In the genomic region with DNA sequence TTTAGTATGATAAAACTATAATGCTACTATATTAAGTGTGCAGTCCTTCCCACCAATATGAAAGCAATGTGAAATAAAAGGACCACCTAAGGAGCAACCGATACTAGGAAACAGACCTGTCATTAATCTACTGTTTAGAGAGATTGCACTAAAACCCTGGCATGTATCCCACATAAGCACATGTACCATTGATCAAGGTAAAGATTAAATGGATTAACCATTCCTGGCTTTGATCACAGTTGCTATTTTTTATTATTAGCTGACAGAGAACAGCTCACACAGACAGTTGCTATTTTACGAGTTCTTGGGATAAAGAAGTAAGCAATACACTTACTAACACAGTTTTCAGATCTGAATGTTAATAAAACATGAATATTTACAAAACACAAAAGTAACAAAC, we compare ENCODE assay signal across 34 cellular contexts.
"Had no signal": no experiment of that assay in that cellular context is flagged by ENCODE, and none has a peak within 500 bp of the region (broad histone marks: within the 10 kb centered on the region; RNA-seq: fewer than 3 reads in every experiment).

No MANE protein-coding gene starts in this region.

- H3K4me3 ChIP-seq: ascending aorta, cardiac muscle cell, PC-9 had no signal

- H3K4me3 Mint-ChIP-seq: activated CD4-positive, alpha-beta memory T cell treated with anti-CD3 and anti-CD28 coated beads, Interleukin-2, amount 10 ng/mL, durations not matched to agents 7 days and 5 days; activated CD8-positive, alpha-beta memory T cell treated with anti-CD3 and anti-CD28 coated beads, Interleukin-2, amount 10 ng/mL, durations not matched to agents 7 days and 5 days; activated naive CD4-positive, alpha-beta T cell treated with anti-CD3 and anti-CD28 coated beads, Interleukin-2, amount 50 U/mL, for 24 hours; activated naive CD8-positive, alpha-beta T cell treated with anti-CD3 and anti-CD28 coated beads, Interleukin-2, amount 10 ng/mL, durations not matched to agents 7 days and 5 days; activated T-cell treated with anti-CD3 and anti-CD28 coated beads, Interleukin-2, amount 50 U/mL, for 72 hours; central memory CD8-positive, alpha-beta T cell had no signal

- H3K9me3 Mint-ChIP-seq: activated CD4-positive, alpha-beta memory T cell treated with anti-CD3 and anti-CD28 coated beads, Interleukin-2, amount 10 ng/mL, durations not matched to agents 7 days and 5 days; activated naive CD4-positive, alpha-beta T cell treated with anti-CD3 and anti-CD28 coated beads, Interleukin-2, amount 50 U/mL, for 24 hours; activated naive CD8-positive, alpha-beta T cell treated with anti-CD3 and anti-CD28 coated beads, Interleukin-2, amount 10 ng/mL, durations not matched to agents 7 days and 5 days; activated T-cell treated with anti-CD3 and anti-CD28 coated beads, Interleukin-2, amount 50 U/mL, for 72 hours; activated T-helper 2 cell treated with anti-CD3 and anti-CD28 coated beads, Interferon-gamma antibody, Interleukin-2, Interleukin-4, amounts not matched to agents 10 μg/mL and 5 μg/mL and 100 μg/mL, durations not matched to agents 14 hours and 24 hours and 36 hours; central memory CD8-positive, alpha-beta T cell had no signal

- ATAC-seq: activated CD8-positive, alpha-beta memory T cell treated with anti-CD3 and anti-CD28 coated beads, Interleukin-2, amount 10 ng/mL, durations not matched to agents 7 days and 5 days; activated T-cell treated with anti-CD3 and anti-CD28 coated beads, Interleukin-2, amount 50 U/mL, for 72 hours; Right ventricle myocardium inferior had no signal

- H3K27me3 ChIP-seq: ascending aorta, cardiac muscle cell had no signal

- H3K9me3 ChIP-seq: ascending aorta had no signal

- H3K36me3 ChIP-seq: WERI-Rb-1 had no signal

- H3K4me1 ChIP-seq: ascending aorta had no signal

- H3K27ac Mint-ChIP-seq: activated CD4-positive, alpha-beta memory T cell treated with anti-CD3 and anti-CD28 coated beads, Interleukin-2, amount 10 ng/mL, durations not matched to agents 7 days and 5 days; activated CD8-positive, alpha-beta memory T cell treated with anti-CD3 and anti-CD28 coated beads, Interleukin-2, amount 10 ng/mL, durations not matched to agents 7 days and 5 days; activated naive CD4-positive, alpha-beta T cell treated with anti-CD3 and anti-CD28 coated beads, Interleukin-2, amount 50 U/mL, for 24 hours; activated naive CD8-positive, alpha-beta T cell treated with anti-CD3 and anti-CD28 coated beads, Interleukin-2, amount 10 ng/mL, durations not matched to agents 7 days and 5 days; activated T-cell treated with anti-CD3 and anti-CD28 coated beads, Interleukin-2, amount 50 U/mL, for 72 hours; activated T-helper 2 cell treated with anti-CD3 and anti-CD28 coated beads, Interferon-gamma antibody, Interleukin-2, Interleukin-4, amounts not matched to agents 10 μg/mL and 5 μg/mL and 100 μg/mL, durations not matched to agents 14 hours and 24 hours and 36 hours had no signal

- DNase-seq: activated CD4-positive, alpha-beta memory T cell treated with anti-CD3 and anti-CD28 coated beads, Interleukin-2, amount 10 ng/mL, durations not matched to agents 7 days and 5 days; activated CD4-positive, alpha-beta T cell treated with anti-CD3 and anti-CD28 coated beads for 1 hour; activated CD4-positive, alpha-beta T cell treated with anti-CD3 and anti-CD28 coated beads for 48 hours; activated CD4-positive, CD25-positive, alpha-beta regulatory T cell; activated CD8-positive, alpha-beta memory T cell treated with anti-CD3 and anti-CD28 coated beads for 24 hours; activated CD8-positive, alpha-beta memory T cell treated with anti-CD3 and anti-CD28 coated beads, Interleukin-2, amount 10 ng/mL, durations not matched to agents 7 days and 5 days; activated CD8-positive, alpha-beta memory T cell treated with anti-CD3 and anti-CD28 coated beads, Interleukin-2, amount 50 U/mL, for 48 hours; activated gamma-delta T cell; activated naive CD4-positive, alpha-beta T cell treated with Interleukin-2 at 50 U/mL for 16 hours; activated naive CD8-positive, alpha-beta T cell treated with anti-CD3 and anti-CD28 coated beads, Interleukin-2, amount 10 ng/mL, durations not matched to agents 7 days and 5 days; activated T-cell treated with anti-CD3 and anti-CD28 coated beads, Interleukin-2, amount 50 U/mL, for 72 hours; amygdala; NCI-H1092 treated with DMSO at 0.1 percent for 48 hours; NCI-H1417; NCI-H146; NCI-H187; NCI-H2029 treated with DMSO at 0.1 percent for 48 hours; NCI-H2107; NCI-H2171; NCI-H510A; NCI-H526; NCI-H774; PC-9; SIG-M5; T-helper 2 cell; T-helper 9 cell had no signal

- H3K4me1 Mint-ChIP-seq: activated CD4-positive, alpha-beta memory T cell treated with anti-CD3 and anti-CD28 coated beads, Interleukin-2, amount 10 ng/mL, durations not matched to agents 7 days and 5 days; activated CD8-positive, alpha-beta memory T cell treated with anti-CD3 and anti-CD28 coated beads, Interleukin-2, amount 10 ng/mL, durations not matched to agents 7 days and 5 days; activated naive CD4-positive, alpha-beta T cell treated with anti-CD3 and anti-CD28 coated beads, Interleukin-2, amount 50 U/mL, for 24 hours; activated naive CD8-positive, alpha-beta T cell treated with anti-CD3 and anti-CD28 coated beads, Interleukin-2, amount 10 ng/mL, durations not matched to agents 7 days and 5 days; central memory CD8-positive, alpha-beta T cell had no signal

- H3K27me3 Mint-ChIP-seq: activated CD4-positive, alpha-beta memory T cell treated with anti-CD3 and anti-CD28 coated beads, Interleukin-2, amount 10 ng/mL, durations not matched to agents 7 days and 5 days; activated CD8-positive, alpha-beta memory T cell treated with anti-CD3 and anti-CD28 coated beads, Interleukin-2, amount 10 ng/mL, durations not matched to agents 7 days and 5 days; activated naive CD4-positive, alpha-beta T cell treated with anti-CD3 and anti-CD28 coated beads, Interleukin-2, amount 50 U/mL, for 24 hours; activated naive CD8-positive, alpha-beta T cell treated with anti-CD3 and anti-CD28 coated beads, Interleukin-2, amount 10 ng/mL, durations not matched to agents 7 days and 5 days; central memory CD8-positive, alpha-beta T cell had no signal

- H3K27ac ChIP-seq: ascending aorta, cardiac muscle cell, PC-9, RWPE1, WERI-Rb-1 had no signal
